Comparison of ENCODE assay signal across 6 cellular contexts in genomic region chr1:1325288-1326074, GRCh38. TPM values are rescaled to one million over a fixed set of nuclear protein-coding genes. Genes with fewer than 3 reads are reported as not detected.
DNase-seq lines count a peak whose midpoint lies in the region; ATAC-seq and TF ChIP-seq lines count a peak whose summit lies in the region.

No MANE protein-coding gene starts in this region.

- DNase-seq in HT-29 (ENCODE audit: low spot score) (peak; percentile 56), cardiac fibroblast (ENCODE audit: low read depth in 2 of 2) (no peak), SHP77 treated with DMSO at 0.1 percent for 48 hours (lab: John Stamatoyannopoulos, UW) (no peak), SKM-1 treated with dmso at 0.1 percent for 144 hours (lab: John Stamatoyannopoulos, UW; ENCODE audit: unreplicated experiment) (no peak)

- H3K36me3 ChIP-seq in neutrophil, result peaks cover 38% of the 10 kb centered on the region

- no peak for ATAC-seq in HG02852 (IDR thresholded peaks at IDR 0.05; ENCODE audit: unreplicated experiment)

- TF ChIP-seq CTCF in cardiac fibroblast (IDR thresholded peaks at IDR 0.05; ENCODE audit: low read depth, low read length), result no peak
- TF ChIP-seq CTCF in neutrophil (IDR thresholded peaks at IDR 0.05), result no peak

- peaks cover 26 to 33% of the 10 kb centered on the region in 2 experiments for H3K4me1 ChIP-seq in neutrophil (ENCODE audit: control insufficient read depth in 1 of 2, insufficient read depth in 1 of 2, low read depth in 1 of 2, low read length in 1 of 2)

- H3K27ac ChIP-seq in neutrophil, result peak overlapping the region; percentile 82

- H3K4me3 ChIP-seq in cardiac fibroblast (replicated peaks in 1 of 2; ENCODE audit: low read depth in 2 of 2, low read length in 2 of 2) (peak overlapping the region; percentile 81 to 86), neutrophil (ENCODE audit: low read depth in 1 of 2, low read length in 1 of 2) (peak overlapping the region; percentile 82 to 94)

- no peaks in the 10 kb centered on the region for H3K9me3 ChIP-seq in neutrophil

- H3K27me3 ChIP-seq in neutrophil, result no peaks in the 10 kb centered on the region

RNA-seq across cellular contexts. Expression of gene CPTP, which starts 0.9 kb away (rescaled TPM):
- total RNA-seq in HT-29 (2014; rRNA removed; shearing (Covaris generic)), result 62.5 and 70.5 TPM in 2 replicates

RNA-seq across cellular contexts. Expression of gene INTS11, which starts 1.0 kb away (rescaled TPM):
- 174 and 200 TPM in 2 replicates for total RNA-seq in HT-29 (2014; rRNA removed; shearing (Covaris generic))

RNA-seq across cellular contexts. Expression of gene TAS1R3, which starts 5.6 kb away (rescaled TPM):
- 0.89 and 1.6 TPM in 2 replicates for total RNA-seq in HT-29 (2014; rRNA removed; shearing (Covaris generic))

RNA-seq across cellular contexts. Expression of gene PUSL1, which starts 17.1 kb away (rescaled TPM):
- total RNA-seq in HT-29 (2014; rRNA removed; shearing (Covaris generic)), result 152 and 157 TPM in 2 replicates

RNA-seq across cellular contexts. Expression of gene ACAP3, which starts 17.8 kb away (rescaled TPM):
- 104 and 113 TPM in 2 replicates for total RNA-seq in HT-29 (2014; rRNA removed; shearing (Covaris generic))
